In genomic region chr7:29194594-29195417, GRCh38 we compare ENCODE assay signal across 1 cellular context.
TF ChIP-seq lines count a peak whose summit lies in the region.

CHN2 (plus strand) TSS chr7:29194775.

TF ChIP-seq in HEK293, 187 proteins besides CTCF, POLR2A, EP300 and RAD21 (continued from another document):
- no peak for TF ChIP-seq ZNF280C (tag by site-specific recombination; IDR thresholded peaks at IDR 0.05)
- 0 out of 2 replicates have a peak, but pooled peaks have one; percentile 3 for TF ChIP-seq GLIS2 (tag by site-specific recombination; IDR thresholded peaks at IDR 0.05)
- no peak for TF ChIP-seq IKZF3 (tag by site-specific recombination; IDR thresholded peaks at IDR 0.05)
- TF ChIP-seq ZNF600 (tag by site-specific recombination; IDR thresholded peaks at IDR 0.05) = peak; percentile 63
- 0 out of 2 replicates have a peak, but pooled peaks have one; percentile 34 for TF ChIP-seq ZNF660 (tag by site-specific recombination; IDR thresholded peaks at IDR 0.05)
- peak; percentile 82 for TF ChIP-seq ZNF777 (tag by site-specific recombination; IDR thresholded peaks at IDR 0.05; ENCODE audit: borderline replicate concordance)
- TF ChIP-seq ZBTB11 (tag by site-specific recombination; conservative IDR thresholded peaks at IDR 0.05; ENCODE audit: low read depth) = peak; percentile 8; the same call in 1 of the 2 replicates
- peak; percentile 21; the same call in 1 of the 2 replicates for TF ChIP-seq SP3 (tag by site-specific recombination; IDR thresholded peaks at IDR 0.05)
- peak; percentile 82 for TF ChIP-seq ZBTB8A (tag by site-specific recombination; IDR thresholded peaks at IDR 0.05)
- TF ChIP-seq KLF17 (tag by site-specific recombination; IDR thresholded peaks at IDR 0.05) = no peak
- TF ChIP-seq PATZ1 (tag by site-specific recombination; IDR thresholded peaks at IDR 0.05) = peak; percentile 29
- TF ChIP-seq ZFHX2 (tag by site-specific recombination; conservative IDR thresholded peaks at IDR 0.05) = peak; percentile 32; the same call in 1 of the 2 replicates
- peak; percentile 79 for TF ChIP-seq SCRT2 (tag by site-specific recombination; IDR thresholded peaks at IDR 0.05)
- TF ChIP-seq ZBTB10 (tag by site-specific recombination; IDR thresholded peaks at IDR 0.05) = peak; percentile 32; the same call in 1 of the 2 replicates
- peak; percentile 71; the same call in 1 of the 2 replicates for TF ChIP-seq ZBTB20 (tag by site-specific recombination; IDR thresholded peaks at IDR 0.05)
- TF ChIP-seq GLI2 (tag by site-specific recombination; IDR thresholded peaks at IDR 0.05; ENCODE audit: borderline replicate concordance, low read depth) = no peak
- peak; percentile 75 for TF ChIP-seq ZNF76 (tag by site-specific recombination; IDR thresholded peaks at IDR 0.05; ENCODE audit: borderline replicate concordance, low read depth)
- TF ChIP-seq ZBTB26 (tag by site-specific recombination; optimal IDR thresholded peaks at IDR 0.05) = peak; percentile 83
- peak; percentile 70; the same call in 1 of the 2 replicates for TF ChIP-seq PRDM1 (tag by site-specific recombination; IDR thresholded peaks at IDR 0.05)
- peak; percentile 54; the same call in 1 of the 2 replicates for TF ChIP-seq ZNF335 (tag by site-specific recombination; conservative IDR thresholded peaks at IDR 0.05)
